8 cellular contexts compared by ENCODE assay signal in genomic region chr2:68253211-68254068, GRCh38. TPM values are rescaled to one million over a fixed set of nuclear protein-coding genes. Genes with fewer than 3 reads are reported as not detected.
DNase-seq lines count a peak whose midpoint lies in the region; ATAC-seq and TF ChIP-seq lines count a peak whose summit lies in the region.

No MANE protein-coding gene starts in this region.

- intact Hi-C loops in upper lobe of right lung (cut with DNase I), result no loop called here

- H3K36me3 ChIP-seq in mucosa of stomach (ENCODE audit: control insufficient read depth, insufficient read depth, low read length) (no peaks in the 10 kb centered on the region), upper lobe of right lung (no peaks in the 10 kb centered on the region)

- peak overlapping the region; percentile 97 for H3K27ac ChIP-seq in upper lobe of right lung

- H3K9me3 ChIP-seq in mucosa of stomach (ENCODE audit: control insufficient read depth, low read length) (no peaks in the 10 kb centered on the region), upper lobe of right lung (no peaks in the 10 kb centered on the region)

- H3K27me3 ChIP-seq in mucosa of stomach (ENCODE audit: control insufficient read depth, insufficient read depth, low read length) (no peaks in the 10 kb centered on the region), upper lobe of right lung (no peaks in the 10 kb centered on the region)

- peak overlapping the region; percentile 82 for H3K9ac ChIP-seq in mucosa of stomach (ENCODE audit: low read length)

- DNase-seq in activated T-cell treated with anti-CD3 and anti-CD28 coated beads for 4 hours (peak; percentile 19), SW480 (ENCODE audit: low spot score) (peak; percentile 34), dermis blood vessel endothelial cell (peak; percentile 38), upper lobe of right lung (no peak), HPDE6-E6E7 (ENCODE audit: extremely low spot score) (no peak), HK-2 (ENCODE audit: unreplicated experiment) (no peak)
- no peak for DNase-seq in activated T-cell treated with anti-CD3 and anti-CD28 coated beads, Interleukin-2, amount 50 U/mL, for 1 hour

- no peak for ATAC-seq in upper lobe of right lung

- no peak for TF ChIP-seq CTCF in upper lobe of right lung (IDR thresholded peaks at IDR 0.05)

- H3K4me3 ChIP-seq in mucosa of stomach (ENCODE audit: low read length), result peak overlapping the region; percentile 66
- peak overlapping the region; percentile 89 for H3K4me3 ChIP-seq in upper lobe of right lung

- peaks cover 11% of the 10 kb centered on the region for H3K4me1 ChIP-seq in mucosa of stomach (ENCODE audit: control insufficient read depth, insufficient read depth, low read length)
- H3K4me1 ChIP-seq in upper lobe of right lung, result peaks cover 36% of the 10 kb centered on the region

RNA-seq across cellular contexts. Expression of gene PPP3R1, which starts 1.1 kb away (rescaled TPM):
- total RNA-seq in dermis blood vessel endothelial cell, result 19.4 and 46.8 TPM in 2 replicates
- total RNA-seq in upper lobe of right lung, result 59.2 TPM

Comparison
In these comparisons a context has a peak if more than half of its experiments do, and no peak if none do; other contexts are left out.
1. DNase-seq: peak in activated T-cell treated with anti-CD3 and anti-CD28 coated beads for 4 hours (single experiment), SW480 (single experiment) and dermis blood vessel endothelial cell (single experiment); none in activated T-cell treated with anti-CD3 and anti-CD28 coated beads, Interleukin-2, amount 50 U/mL, for 1 hour (single experiment), upper lobe of right lung (single experiment), HPDE6-E6E7 (single experiment) and HK-2 (single experiment).